Comparison of ENCODE assay signal across 1 cellular context in the genomic region with DNA sequence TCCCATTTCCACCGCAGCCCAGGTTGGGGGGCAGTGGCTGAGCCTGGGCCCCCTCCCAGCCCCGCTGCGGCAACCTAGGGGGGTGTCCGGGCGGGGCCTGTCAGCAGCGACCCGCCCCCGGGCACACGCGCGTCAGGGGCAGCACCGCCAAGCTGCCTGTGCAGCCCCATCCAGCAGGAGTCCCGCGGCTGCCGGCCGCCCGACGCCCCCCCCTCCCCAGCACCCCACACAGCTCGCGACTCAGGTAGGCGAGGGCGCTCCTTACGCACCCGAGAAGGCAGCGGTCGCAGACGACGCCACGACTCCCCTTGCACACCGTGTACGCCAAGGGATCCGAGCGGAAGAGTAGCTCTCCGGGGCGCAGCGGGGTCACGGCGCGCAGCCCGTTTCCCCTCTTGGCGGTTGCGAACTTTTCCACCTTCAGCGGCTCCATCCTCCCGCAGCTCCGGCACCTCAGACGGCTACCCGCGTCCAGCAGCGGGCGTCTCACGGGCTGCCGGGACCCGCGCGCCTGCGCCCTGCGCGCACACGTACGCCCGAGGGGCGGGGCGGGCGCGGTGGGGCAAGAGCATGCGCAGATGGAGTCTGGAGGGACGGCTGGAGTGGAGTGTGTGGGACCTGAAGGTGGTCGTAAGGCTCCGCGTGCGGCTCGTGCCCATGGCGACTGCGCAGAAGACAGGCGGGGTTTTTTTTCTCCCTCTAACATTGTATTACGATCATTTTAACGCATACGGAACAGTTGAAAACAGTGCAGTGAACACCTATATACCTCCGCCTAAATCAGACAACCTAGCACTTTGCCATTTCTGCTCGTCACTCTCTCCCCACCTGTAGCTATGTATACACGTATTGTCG.
TF ChIP-seq lines count a peak whose summit lies in the region.

SMYD3 (minus strand) TSS at position 495 of the 855 bp plus-strand sequence.

TF ChIP-seq in HCT116, 20 proteins besides CTCF, POLR2A, EP300 and RAD21:
- TF ChIP-seq CBX3 (IDR thresholded peaks at IDR 0.05; ENCODE audit: low read depth) (no peak), FOSL1 (IDR thresholded peaks at IDR 0.05; ENCODE audit: low read depth) (no peak), POLR2AphosphoS5 (IDR thresholded peaks at IDR 0.05; ENCODE audit: low read depth, low read length) (peak; percentile 89), SP1 (IDR thresholded peaks at IDR 0.05; ENCODE audit: low read depth) (no peak), SIN3A (IDR thresholded peaks at IDR 0.05; ENCODE audit: low read depth) (0 out of 2 replicates have a peak, but pooled peaks have one; percentile 45), ELF1 (IDR thresholded peaks at IDR 0.05; ENCODE audit: borderline replicate concordance, low read depth) (no peak), ZNF274 (IDR thresholded peaks at IDR 0.05; ENCODE audit: low read depth, low read length) (no peak), EZH2phosphoT487 (IDR thresholded peaks at IDR 0.05; ENCODE audit: borderline replicate concordance) (no peak), YY1 (IDR thresholded peaks at IDR 0.05; ENCODE audit: extremely low read depth, insufficient replicate concordance, low read depth, low read length) (peak; percentile 57), TCF7L2 (IDR thresholded peaks at IDR 0.05; ENCODE audit: borderline replicate concordance, extremely low read depth, insufficient read depth, insufficient read length) (no peak), EGR1 (IDR thresholded peaks at IDR 0.05; ENCODE audit: low read depth) (no peak), ZBTB33 (IDR thresholded peaks at IDR 0.05; ENCODE audit: extremely low read depth, insufficient replicate concordance, low read length) (no peak)
- TF ChIP-seq, protein P1, sequence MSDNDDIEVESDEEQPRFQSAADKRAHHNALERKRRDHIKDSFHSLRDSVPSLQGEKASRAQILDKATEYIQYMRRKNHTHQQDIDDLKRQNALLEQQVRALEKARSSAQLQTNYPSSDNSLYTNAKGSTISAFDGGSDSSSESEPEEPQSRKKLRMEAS (IDR thresholded peaks at IDR 0.05) = peak; percentile 45; the same call in 1 of the 2 replicates
